Comparison of ENCODE assay signal across 12 cellular contexts in genomic region chr10:101682172-101682825, GRCh38. TPM values are rescaled to one million over a fixed set of nuclear protein-coding genes. Genes with fewer than 3 reads are reported as not detected.
DNase-seq lines count a peak whose midpoint lies in the region; ATAC-seq, FAIRE-seq and TF ChIP-seq lines count a peak whose summit lies in the region.
"Had no signal": no experiment of that assay in that cellular context is flagged by ENCODE, and none has a peak within 500 bp of the region (broad histone marks: within the 10 kb centered on the region; RNA-seq: fewer than 3 reads in every experiment).

No MANE protein-coding gene starts in this region.

- H3K4me1 ChIP-seq in right atrium auricular region (peaks cover 0 to 26% of the 10 kb centered on the region in 2 donors), GM12878 (ENCODE audit: control insufficient read depth, insufficient read depth, low read length) (peaks cover 12% of the 10 kb centered on the region), right lobe of liver (peaks cover 0 to 6% (median 0%) of the 10 kb centered on the region in 4 donors), suprapubic skin (peaks cover 13% of the 10 kb centered on the region), aorta (ENCODE audit: control insufficient read depth in 1 of 2, insufficient read depth in 2 of 2, low read length in 2 of 2) (no peaks in the 10 kb centered on the region)

- ATAC-seq in Right ventricle myocardium inferior (peak; percentile 23), GM12878 (peak; percentile 38), right lobe of liver (peak; percentile 82 to 98 (median 88)), GM21717 (IDR thresholded peaks at IDR 0.05; ENCODE audit: unreplicated experiment) (no peak), aorta (ENCODE audit: low FRiP score) (no peak)

- in situ Hi-C loops in GM12878 (cut with MboI) = no loop called here

- no peak overlapping the region; the same call in 1 of the 2 replicates for H2AFZ ChIP-seq in GM12878 (ENCODE audit: control insufficient read depth, low read depth, low read length)

- no peaks in the 10 kb centered on the region for H4K20me1 ChIP-seq in GM12878 (ENCODE audit: control insufficient read depth, insufficient read depth)

- SMC1A ChIA-PET in GM12878 (lab: Charles Lee; ENCODE audit: uncharacterized antibody, unreplicated experiment) = interaction anchor here (0.8 kb wide), 1 partner anchor 27 kb away, joined by 3 read pairs; no protein-coding TSS in a partner anchor

- H3K27ac ChIP-seq in right atrium auricular region (no peak overlapping the region), GM12878 (ENCODE audit: control insufficient read depth, insufficient read depth) (no peak overlapping the region), right lobe of liver (peak overlapping the region in 1 of 3 donors; percentile 9), suprapubic skin (no peak overlapping the region), aorta (ENCODE audit: low read depth in 1 of 2, low read length in 2 of 2) (no peak overlapping the region)

- BruUV-seq in GM12878 (replicated peaks; lab: Mats Ljungman, UMichigan) = no TSS peak

- TF ChIP-seq EP300 in GM12878 (IDR thresholded peaks at IDR 0.05; ENCODE audit: borderline replicate concordance in 1 of 2, control insufficient read depth in 1 of 2, low read depth in 2 of 2, low read length in 2 of 2) (no peak), suprapubic skin (IDR thresholded peaks at IDR 0.05) (no peak)

- H3K79me2 ChIP-seq in GM12878 (ENCODE audit: control insufficient read depth, insufficient read depth, low read length) = no peaks in the 10 kb centered on the region; the same call in 1 of the 2 replicates

- H3K9ac ChIP-seq in GM12878 (ENCODE audit: control insufficient read depth, insufficient read depth, low read length) = no peak overlapping the region

- H3K4me3 ChIP-seq in right atrium auricular region (no peak overlapping the region), GM12878 (no peak overlapping the region; the same call in 1 of the 2 replicates), right lobe of liver (peak overlapping the region in 1 of 3 donors; percentile 3), suprapubic skin (peak overlapping the region; percentile 7), aorta (ENCODE audit: low read length in 2 of 2) (no peak overlapping the region)

- CTCF ChIA-PET in GM12878 (lab: Yijun Ruan, JAX) = interaction anchor here (0.6 to 1.9 kb wide), 7 partner anchors 8 to 311 kb away, joined by 3 to 9 read pairs (median 4); no protein-coding TSS in a partner anchor

- TF ChIP-seq RAD21 in GM12878 (IDR thresholded peaks at IDR 0.05; ENCODE audit: insufficient read depth, low read depth, low read length) = no peak

- RAD21 ChIA-PET in GM12878 (lab: Charles Lee; ENCODE audit: unreplicated experiment) = interaction anchor here (0.8 kb wide), 1 partner anchor 20 kb away, joined by 4 read pairs; no protein-coding TSS in a partner anchor

- H3K36me3 ChIP-seq in right atrium auricular region = no peaks in the 10 kb centered on the region
- peaks cover 0 to under 1% of the 10 kb centered on the region in 2 experiments; a peak in 2 of 4 replicates for H3K36me3 ChIP-seq in GM12878 (ENCODE audit: control insufficient read depth in 2 of 2, insufficient read depth in 2 of 2, low read length in 1 of 2)
- H3K36me3 ChIP-seq in right lobe of liver = no peaks in the 10 kb centered on the region
- no peaks in the 10 kb centered on the region for H3K36me3 ChIP-seq in suprapubic skin
- H3K36me3 ChIP-seq in aorta (ENCODE audit: control insufficient read depth in 1 of 2, insufficient read depth in 2 of 2, low read length in 1 of 2) = no peaks in the 10 kb centered on the region

- H3K27me3 ChIP-seq in right atrium auricular region (no peaks in the 10 kb centered on the region), GM12878 (replicated peaks in 1 of 2; ENCODE audit: control insufficient read depth in 2 of 2, insufficient read depth in 2 of 2, low read length in 1 of 2) (no peaks in the 10 kb centered on the region), right lobe of liver (no peaks in the 10 kb centered on the region), suprapubic skin (no peaks in the 10 kb centered on the region), aorta (ENCODE audit: control insufficient read depth in 1 of 2, insufficient read depth in 2 of 2, low read length in 1 of 2) (no peaks in the 10 kb centered on the region)

- intact Hi-C loops in Right ventricle myocardium inferior (cut with DNase I) = no loop called here
- intact Hi-C loops in GM12878 (cut with micrococcal nuclease; ENCODE audit: unreplicated experiment) = no loop called here
- intact Hi-C loops in right lobe of liver (cut with DNase I) = no loop called here
- intact Hi-C loops in aorta (cut with DNase I) = no loop called here

- no peak for TF ChIP-seq POLR2A in GM12878 (IDR thresholded peaks at IDR 0.05; ENCODE audit: low read depth, low read length)
- TF ChIP-seq POLR2A in right lobe of liver (IDR thresholded peaks at IDR 0.05) = no peak
- TF ChIP-seq POLR2A in suprapubic skin (IDR thresholded peaks at IDR 0.05) = no peak

- WGBS in GM12878 (ENCODE audit: insufficient coverage, insufficient replicate concordance, low lambda C conversion rate, missing lambda C conversion rate) = 5% methylated on average over 2 of the region's 2 CpGs
- 5% methylated on average over 2 of the region's 2 CpGs for whole genome bisulfite sequencing in right lobe of liver (ENCODE audit: insufficient coverage, low coverage, low lambda C conversion rate, missing lambda C conversion rate)
- 15% methylated on average over 2 of the region's 2 CpGs for WGBS in suprapubic skin
- WGBS in aorta, 2 donors = 13 to 25% methylated on average over 2 of the region's 2 CpGs

- H3K9me3 ChIP-seq in right atrium auricular region = no peaks in the 10 kb centered on the region
- no peaks in the 10 kb centered on the region for H3K9me3 ChIP-seq in GM12878 (replicated peaks; ENCODE audit: control insufficient read depth, insufficient read depth, low read length)
- no peaks in the 10 kb centered on the region for H3K9me3 ChIP-seq in right lobe of liver
- no peaks in the 10 kb centered on the region for H3K9me3 ChIP-seq in suprapubic skin
- H3K9me3 ChIP-seq in aorta (ENCODE audit: control insufficient read depth, low read length) = no peaks in the 10 kb centered on the region

- DNase-seq in Right ventricle myocardium inferior (ENCODE audit: missing footprints) (no peak), right atrium auricular region (ENCODE audit: low spot score) (no peak), GM12878 (ENCODE audit: low read depth, low spot score) (no peak), right lobe of liver (no peak), suprapubic skin (ENCODE audit: low spot score in 2 of 2) (no peak), aorta (no peak), NCI-H2081 (lab: John Stamatoyannopoulos, UW) (no peak)
- DNase-seq: caudate nucleus, NCI-H524 treated with DMSO at 0.1 percent for 48 hours, T-helper 9 cell had no signal

- peak overlapping the region; percentile 19 for H3K4me2 ChIP-seq in GM12878 (ENCODE audit: control insufficient read depth, insufficient read depth)

- POLR2A ChIA-PET in GM12878 (lab: Charles Lee) = interaction anchor here (0.7 to 1.7 kb wide), 4 partner anchors 11 to 102 kb away, joined by 3 to 7 read pairs (median 6); partner anchors contain the start of gene FBXW4

- no peak for FAIRE-seq in GM12878 (lab: Jason Lieb, UNC)
- FAIRE-seq: urothelium cell line had no signal

- no peak for TF ChIP-seq CTCF in right atrium auricular region (IDR thresholded peaks at IDR 0.05)
- TF ChIP-seq CTCF in GM12878 (IDR thresholded peaks at IDR 0.05 in 2 of 3, conservative IDR thresholded peaks at IDR 0.05 in 1 of 3; ENCODE audit: control insufficient read depth in 2 of 3, extremely low read depth in 1 of 3, insufficient read depth in 1 of 3, low read depth in 3 of 3, low read length in 3 of 3) = no peak
- no peak for TF ChIP-seq CTCF in right lobe of liver (IDR thresholded peaks at IDR 0.05)
- TF ChIP-seq CTCF in suprapubic skin (IDR thresholded peaks at IDR 0.05) = no peak

TF ChIP-seq in GM12878, 131 proteins besides CTCF, POLR2A, EP300 and RAD21 (continues in another document):
- TF ChIP-seq GABPA (IDR thresholded peaks at IDR 0.05; ENCODE audit: low read depth) (no peak), RELB (IDR thresholded peaks at IDR 0.05; ENCODE audit: low read depth) (0 out of 2 replicates have a peak, but pooled peaks have one; percentile 27), MEF2B (IDR thresholded peaks at IDR 0.05; ENCODE audit: partially characterized antibody, poor library complexity, severe bottlenecking) (peak; percentile 55)

RNA-seq across cellular contexts. Expression of gene FBXW4, which starts 12.7 kb away (rescaled TPM):
- 93.2 TPM for total RNA-seq in Right ventricle myocardium inferior
- 10 to 100 TPM; 75.2 to 95.1 TPM for total RNA-seq in right atrium auricular region
- 53.0 and 64.6 TPM in 2 replicates for total RNA-seq in GM12878 (2013; cell fraction: nucleolus; rRNA removed)
- total RNA-seq in GM12878 (2014; rRNA removed) = 28.5 and 29.2 TPM in 2 replicates
- 24.8 and 26.5 TPM in 2 replicates for total RNA-seq in GM12878 (2014; rRNA removed; fragmentation: Illumina TruSeq; extraction: Trizol)
- 38.7 and 41.9 TPM in 2 replicates for total RNA-seq in GM12878 (2021)
- polyA plus RNA-seq in GM12878 (2011; ENCODE audit: low read depth) = 14.9 TPM
- 27.8 and 38.2 TPM in 2 replicates for polyA plus RNA-seq in GM12878 (2011; rRNA removed)
- polyA plus RNA-seq in GM12878 (2011; cell fraction: cytosol; rRNA removed) = 30.3 and 30.4 TPM in 2 replicates
- 27.5 and 28.0 TPM in 2 replicates for polyA plus RNA-seq in GM12878 (2011; cell fraction: nucleus; rRNA removed)
- 27.9 and 28.1 TPM in 2 replicates for polyA plus RNA-seq in GM12878 (2012)
- polyA plus RNA-seq in GM12878 (2014; fragmentation: Illumina TruSeq; extraction: Trizol) = 37.2 and 42.0 TPM in 2 replicates
- 10 to 100 TPM in 1 of 2 experiments, 1 to 10 TPM in 1; 5.7 to 11.5 TPM for polyA plus RNA-seq in GM12878 (2014; fragmentation: Nextera tagmentation; extraction: Ambion mirVana)
- polyA plus RNA-seq in GM12878 (2014; rRNA removed) = 30.5 and 34.5 TPM in 2 replicates
- polyA plus RNA-seq in GM12878 (2016; fragmentation: Nextera tagmentation; extraction: Ambion mirVana) = 1 to 10 TPM; 7.4 to 9.3 TPM
- polyA minus RNA-seq in GM12878 (2011; rRNA and poly(A)+ RNA removed) = 165 and 166 TPM in 2 replicates
- 22.9 and 25.5 TPM in 2 replicates for polyA minus RNA-seq in GM12878 (2011; cell fraction: cytosol; rRNA and poly(A)+ RNA removed)
- polyA minus RNA-seq in GM12878 (2011; cell fraction: nucleus; rRNA and poly(A)+ RNA removed) = 22.7 and 43.4 TPM in 2 replicates
- total RNA-seq in right lobe of liver = 10 to 100 TPM; 15.1 to 29.5 (median 25.6) TPM
- 10 to 100 TPM; 48.2 to 83.6 (median 71.3) TPM for total RNA-seq in suprapubic skin
- total RNA-seq in aorta = 10 to 100 TPM; 71.2 to 74.8 TPM
- polyA plus RNA-seq in aorta = 10 to 100 TPM; 65.2 to 99.9 TPM

Comparison
In these comparisons a context has a peak if more than half of its experiments do, and no peak if none do; other contexts are left out.
1. ATAC-seq: peak in Right ventricle myocardium inferior (single experiment), GM12878 (single experiment) and right lobe of liver (4 of 4); none in GM21717 (single experiment) and aorta (single experiment).